In genomic region chr2:10897956-10898355, GRCh38 we compare ENCODE assay signal across 17 cellular contexts. TPM values are rescaled to one million over a fixed set of nuclear protein-coding genes. Genes with fewer than 3 reads are reported as not detected.
A peak's percentile ranks its signal among the peaks of the same experiment; 100 is the strongest.
DNase-seq lines count a peak whose midpoint lies in the region; ATAC-seq and TF ChIP-seq lines count a peak whose summit lies in the region.
"Had no signal": no experiment of that assay in that cellular context is flagged by ENCODE, and none has a peak within 500 bp of the region (broad histone marks: within the 10 kb centered on the region; RNA-seq: fewer than 3 reads in every experiment).

No MANE protein-coding gene starts in this region.

- H3K4me1 ChIP-seq in GM23248 (ENCODE audit: insufficient read depth) (no peaks in the 10 kb centered on the region), right cardiac atrium (ENCODE audit: control insufficient read depth, insufficient read depth, low read length) (no peaks in the 10 kb centered on the region), left ventricle myocardium inferior (no peaks in the 10 kb centered on the region), suprapubic skin (no peaks in the 10 kb centered on the region)
- H3K4me1 ChIP-seq: SJSA1 had no signal

- no peak overlapping the region for H2AFZ ChIP-seq in GM23248

- H3K9me3 ChIP-seq in GM23248 (ENCODE audit: low read depth), result no peaks in the 10 kb centered on the region
- H3K9me3 ChIP-seq in right cardiac atrium (ENCODE audit: control insufficient read depth, low read length), result no peaks in the 10 kb centered on the region
- no peaks in the 10 kb centered on the region for H3K9me3 ChIP-seq in left ventricle myocardium inferior (replicated peaks)
- no peaks in the 10 kb centered on the region for H3K9me3 ChIP-seq in suprapubic skin
- H3K9me3 ChIP-seq: SJSA1 had no signal

- ATAC-seq in right cardiac atrium, result no peak
- ATAC-seq: CD8-positive, alpha-beta T cell had no signal

- in situ Hi-C loops in GM23248 (cut with MboI), result no loop called here

- no peaks in the 10 kb centered on the region for H3K36me3 ChIP-seq in GM23248 (ENCODE audit: low read depth)
- no peaks in the 10 kb centered on the region for H3K36me3 ChIP-seq in left ventricle myocardium inferior
- no peaks in the 10 kb centered on the region for H3K36me3 ChIP-seq in suprapubic skin
- H3K36me3 ChIP-seq: SJSA1 had no signal

- no peak overlapping the region for H3K4me3 ChIP-seq in AG10803 (ENCODE audit: low read length)
- no peak overlapping the region for H3K4me3 ChIP-seq in GM23248
- no peak overlapping the region for H3K4me3 ChIP-seq in right cardiac atrium (ENCODE audit: low read length)
- no peak overlapping the region for H3K4me3 ChIP-seq in left ventricle myocardium inferior
- H3K4me3 ChIP-seq in suprapubic skin, result no peak overlapping the region
- H3K4me3 ChIP-seq: SJSA1 had no signal

- intact Hi-C loops in right cardiac atrium (cut with DNase I), result no loop called here
- intact Hi-C loops in left ventricle myocardium inferior (cut with micrococcal nuclease), result no loop called here

- no peaks in the 10 kb centered on the region for H4K20me1 ChIP-seq in GM23248 (ENCODE audit: insufficient read depth)

- TF ChIP-seq CTCF in AG10803 (conservative IDR thresholded peaks at IDR 0.05; ENCODE audit: low read length) (no peak), left ventricle myocardium inferior (IDR thresholded peaks at IDR 0.05; ENCODE audit: borderline replicate concordance) (no peak), suprapubic skin (IDR thresholded peaks at IDR 0.05) (no peak)

- no peak for TF ChIP-seq POLR2A in suprapubic skin (IDR thresholded peaks at IDR 0.05)

- no peaks in the 10 kb centered on the region for H3K79me2 ChIP-seq in GM23248 (ENCODE audit: insufficient read depth)

- H3K9ac ChIP-seq in GM23248, result no peak overlapping the region

- no peak overlapping the region for H3K4me2 ChIP-seq in GM23248 (ENCODE audit: unreplicated experiment)

- H3K27me3 ChIP-seq in GM23248 (replicated peaks; ENCODE audit: insufficient read depth) (peaks cover 5% of the 10 kb centered on the region; the same call in 1 of the 2 replicates), right cardiac atrium (ENCODE audit: control insufficient read depth, insufficient read depth) (no peaks in the 10 kb centered on the region), left ventricle myocardium inferior (ENCODE audit: low read depth) (no peaks in the 10 kb centered on the region), suprapubic skin (peaks cover 2% of the 10 kb centered on the region)

- peaks cover 30% of the 10 kb centered on the region for H3F3A ChIP-seq in GM23248 (ENCODE audit: insufficient read depth)

- no peaks in the 10 kb centered on the region for H3K9me2 ChIP-seq in GM23248 (ENCODE audit: insufficient read depth)

- 18 to 23% methylated on average over 4 of the region's 4 CpGs for WGBS in GM23248 (ENCODE audit: low coverage in 1 of 2, low lambda C conversion rate in 2 of 2, missing lambda C conversion rate in 2 of 2), 2 experiments
- 80% methylated on average over 4 of the region's 4 CpGs for WGBS in right cardiac atrium
- 93% methylated on average over 4 of the region's 4 CpGs for WGBS in suprapubic skin

- no peak overlapping the region for H3K27ac ChIP-seq in GM23248
- H3K27ac ChIP-seq in right cardiac atrium (ENCODE audit: low read length), result no peak overlapping the region
- H3K27ac ChIP-seq in left ventricle myocardium inferior (replicated peaks), result no peak overlapping the region
- H3K27ac ChIP-seq in suprapubic skin, result no peak overlapping the region
- H3K27ac ChIP-seq: SJSA1 had no signal

- DNase-seq in AG10803 (ENCODE audit: low read depth) (peak; percentile 25), GM23248 (peak; percentile 89), RPMI7951 (ENCODE audit: low read depth) (peak; percentile 54), fibroblast of peridontal ligament (ENCODE audit: extremely low read depth) (peak; percentile 36), right cardiac atrium (no peak), left ventricle myocardium inferior (no peak), T-helper 9 cell (no peak), suprapubic skin (ENCODE audit: low spot score in 2 of 2) (no peak)
- DNase-seq: CD8-positive, alpha-beta T cell; DND-41; Karpas-422; NCI-H1048; NCI-H345; NCI-H526 treated with DMSO at 0.1 percent for 48 hours; OCI-M1 had no signal

- no peak for TF ChIP-seq EP300 in suprapubic skin (IDR thresholded peaks at IDR 0.05)

RNA-seq across cellular contexts. Expression of gene KCNF1, which starts 13.8 kb away (rescaled TPM):
- 0.97 TPM in 1 of 2 replicates, not detected in the other for total RNA-seq in GM23248 (2014; rRNA removed; shearing (Covaris generic))
- polyA plus RNA-seq in GM23248 (2016; fragmentation: Nextera tagmentation; extraction: Ambion mirVana), result 0.10 TPM in 2 replicates
- total RNA-seq in RPMI7951 (2014; rRNA removed; shearing (Covaris generic)), result 0.49 TPM in 1 of 2 replicates, not detected in the other
- under 1 TPM; 0.45 to 0.76 (median 0.58) TPM for total RNA-seq in right cardiac atrium
- polyA plus RNA-seq in right cardiac atrium, result 0.52 TPM
- total RNA-seq in left ventricle myocardium inferior, result 0.30 TPM
- not detected for total RNA-seq in suprapubic skin
- total RNA-seq: CD8-positive, alpha-beta T cell had no signal
- polyA plus RNA-seq: BJ had no signal

Comparison
In these comparisons a context has a peak if more than half of its experiments do, and no peak if none do; other contexts are left out.
1. DNase-seq: peak in AG10803 (single experiment), GM23248 (single experiment), RPMI7951 (single experiment) and fibroblast of peridontal ligament (single experiment); none in right cardiac atrium (0 of 3), left ventricle myocardium inferior (single experiment), T-helper 9 cell (single experiment) and suprapubic skin (0 of 2).